In genomic region chr11:34775417-34775888, GRCh38 we compare ENCODE assay signal across 1 cellular context.
A peak's percentile ranks its signal among the peaks of the same experiment; 100 is the strongest.
TF ChIP-seq lines count a peak whose summit lies in the region.

No MANE protein-coding gene starts in this region.

TF ChIP-seq in K562, 482 proteins besides CTCF, POLR2A, EP300 and RAD21 (continued from another document):
- TF ChIP-seq ZNF239 (CRISPR knock-in tag; IDR thresholded peaks at IDR 0.05) (0 out of 2 replicates have a peak, but pooled peaks have one; percentile 9), ZNF644 (tag; IDR thresholded peaks at IDR 0.05; ENCODE audit: low read depth) (peak; percentile 69; the same call in 1 of the 2 replicates), NFE2 (IDR thresholded peaks at IDR 0.05; ENCODE audit: low read depth) (no peak), ZNF780A (CRISPR knock-in tag; IDR thresholded peaks at IDR 0.05) (no peak), IRF9 (tag; IDR thresholded peaks at IDR 0.05) (peak; percentile 62; the same call in 1 of the 2 replicates), GTF2A2 (tag; IDR thresholded peaks at IDR 0.05) (peak; percentile 78), ZNF197 (CRISPR knock-in tag; IDR thresholded peaks at IDR 0.05; ENCODE audit: low read depth) (0 out of 2 replicates have a peak, but pooled peaks have one; percentile 34), NR2C1 (IDR thresholded peaks at IDR 0.05) (no peak), NR2C1 (tag; IDR thresholded peaks at IDR 0.05) (peak; percentile 79), POLR2H (tag; IDR thresholded peaks at IDR 0.05; ENCODE audit: low read depth) (peak; percentile 45; the same call in 1 of the 2 replicates), DIDO1 (tag; IDR thresholded peaks at IDR 0.05; ENCODE audit: low read depth) (peak; percentile 73; the same call in 1 of the 2 replicates), ZNF395 (CRISPR knock-in tag; IDR thresholded peaks at IDR 0.05) (peak; percentile 81), MEF2D (tag; conservative IDR thresholded peaks at IDR 0.05; ENCODE audit: low read depth) (peak; percentile 70), ZNF436 (CRISPR knock-in tag; IDR thresholded peaks at IDR 0.05) (no peak), PHF21A (IDR thresholded peaks at IDR 0.05; ENCODE audit: borderline replicate concordance, low read depth) (no peak), SOX6 (IDR thresholded peaks at IDR 0.05) (no peak), KLF6 (CRISPR knock-in tag; IDR thresholded peaks at IDR 0.05; ENCODE audit: borderline replicate concordance) (peak; percentile 41; the same call in 1 of the 2 replicates), HDAC6 (IDR thresholded peaks at IDR 0.05; ENCODE audit: low read depth, low read length) (no peak), PBX2 (CRISPR knock-in tag; IDR thresholded peaks at IDR 0.05; ENCODE audit: low read depth) (no peak), PBX2 (tag; conservative IDR thresholded peaks at IDR 0.05; ENCODE audit: low read depth) (0 out of 2 replicates have a peak, but pooled peaks have one; percentile 23), JUN (IDR thresholded peaks at IDR 0.05; ENCODE audit: borderline replicate concordance, low read depth, low read length) (no peak), JUN (CRISPR knock-in tag; IDR thresholded peaks at IDR 0.05; ENCODE audit: borderline replicate concordance) (no peak), ILK (tag; IDR thresholded peaks at IDR 0.05; ENCODE audit: borderline replicate concordance, low read depth) (peak; percentile 78; the same call in 1 of the 2 replicates), PYGO2 (tag; IDR thresholded peaks at IDR 0.05) (0 out of 2 replicates have a peak, but pooled peaks have one; percentile 55), TCF15 (CRISPR knock-in tag; IDR thresholded peaks at IDR 0.05) (no peak), SMAD4 (CRISPR knock-in tag; conservative IDR thresholded peaks at IDR 0.05) (peak; percentile 84), MECOM (CRISPR knock-in tag; IDR thresholded peaks at IDR 0.05) (peak; percentile 37; the same call in 1 of the 2 replicates), NFYB (IDR thresholded peaks at IDR 0.05; ENCODE audit: extremely low read depth, insufficient read length) (no peak), DDX20 (tag; IDR thresholded peaks at IDR 0.05; ENCODE audit: low read depth) (peak; percentile 91), EHMT2 (IDR thresholded peaks at IDR 0.05) (no peak), ADNP (tag; IDR thresholded peaks at IDR 0.05) (no peak), ZNF311 (CRISPR knock-in tag; IDR thresholded peaks at IDR 0.05) (peak; percentile 66; the same call in 1 of the 2 replicates)
